Comparison of ENCODE assay signal across 1 cellular context in genomic region chr1:230938924-230939368, GRCh38.
TF ChIP-seq lines count a peak whose summit lies in the region.

No MANE protein-coding gene starts in this region.

TF ChIP-seq in K562, 482 proteins besides CTCF, POLR2A, EP300 and RAD21:
- TF ChIP-seq PKNOX1 (IDR thresholded peaks at IDR 0.05) = peak; percentile 71
- no peak for TF ChIP-seq UBTF (IDR thresholded peaks at IDR 0.05; ENCODE audit: borderline replicate concordance in 1 of 2, low read depth in 2 of 2, low read length in 2 of 2)
